In the genomic region with DNA sequence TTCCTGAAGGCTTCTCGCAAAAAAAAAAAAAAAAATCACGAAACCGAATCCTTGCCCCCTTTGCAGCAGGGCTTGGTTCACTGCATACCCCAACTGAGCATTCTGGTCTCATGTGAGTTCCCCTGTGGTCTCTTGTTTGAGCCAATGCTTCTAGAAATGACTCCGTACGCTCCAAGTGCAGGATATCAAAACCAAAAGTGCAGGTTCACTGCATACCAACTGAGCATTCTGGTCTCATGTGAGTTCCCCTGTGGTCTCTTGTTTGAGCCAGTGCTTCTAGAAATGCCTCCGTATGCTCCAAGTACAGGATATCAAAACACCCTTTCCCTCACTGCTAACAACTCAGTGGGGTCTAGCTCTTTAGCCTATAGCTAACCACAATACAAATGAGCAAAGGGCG, we compare ENCODE assay signal across 26 cellular contexts.
DNase-seq lines count a peak whose midpoint lies in the region; ATAC-seq, FAIRE-seq and TF ChIP-seq lines count a peak whose summit lies in the region.
"Had no signal": no experiment of that assay in that cellular context is flagged by ENCODE, and none has a peak within 500 bp of the region (broad histone marks: within the 10 kb centered on the region; RNA-seq: fewer than 3 reads in every experiment).

No MANE protein-coding gene starts in this region.

- POLR2A ChIA-PET in SK-N-SH (lab: Yijun Ruan, JAX): no interaction called here

- WGBS in SK-N-SH (ENCODE audit: low lambda C conversion rate): 79% methylated on average over 7 of the region's 7 CpGs

- H3K4me3 ChIP-seq in BLaER1 treated with 17β-estradiol and CSF1 and Interleukin-3, amounts not matched to agents 10 nM and 100 nM: no peak overlapping the region
- H3K4me3 ChIP-seq in SK-N-SH (ENCODE audit: low read depth in 2 of 2, low read length in 1 of 2) (no peak overlapping the region), kidney (ENCODE audit: low read length in 2 of 2) (peak overlapping the region in 1 of 2 donors; percentile 47)
- H3K4me3 ChIP-seq: left ventricle myocardium inferior, prostate gland, smooth muscle cell, transverse colon had no signal

- TF ChIP-seq EP300 in SK-N-SH (IDR thresholded peaks at IDR 0.05; ENCODE audit: borderline replicate concordance in 1 of 2, low read depth in 1 of 2, low read length in 1 of 2): no peak

- H3K9me3 ChIP-seq in BLaER1 treated with 17β-estradiol and CSF1 and Interleukin-3, amounts not matched to agents 10 nM and 100 nM (replicated peaks in 1 of 11): no peaks in the 10 kb centered on the region
- H3K9me3 ChIP-seq in SK-N-SH: no peaks in the 10 kb centered on the region
- H3K9me3 ChIP-seq in kidney (ENCODE audit: control insufficient read depth in 1 of 2, low read length in 2 of 2): no peaks in the 10 kb centered on the region
- H3K9me3 ChIP-seq: left ventricle myocardium inferior, prostate gland, transverse colon had no signal

- no peaks in the 10 kb centered on the region for H3K36me3 ChIP-seq in BLaER1 treated with 17β-estradiol and CSF1 and Interleukin-3, amounts not matched to agents 10 nM and 100 nM
- H3K36me3 ChIP-seq in SK-N-SH (replicated peaks in 1 of 2; ENCODE audit: control insufficient read depth in 1 of 2, insufficient read depth in 2 of 2, low read length in 1 of 2) (no peaks in the 10 kb centered on the region), kidney (ENCODE audit: control insufficient read depth in 1 of 2, insufficient read depth in 2 of 2, low read length in 2 of 2) (no peaks in the 10 kb centered on the region)
- H3K36me3 ChIP-seq: left ventricle myocardium inferior, prostate gland, transverse colon had no signal

- no peaks in the 10 kb centered on the region for H3F3A ChIP-seq in SK-N-SH (replicated peaks; ENCODE audit: insufficient read depth)

- no peak for FAIRE-seq in kidney (lab: Jason Lieb, UNC)
- FAIRE-seq: endometrium, GM19239 had no signal

- intact Hi-C loops in kidney (cut with DNase I): no loop called here

- DNase-seq in kidney tubule cell (ENCODE audit: low spot score) (peak; percentile 17), HK-2 (ENCODE audit: unreplicated experiment) (no peak), SK-N-SH (no peak), kidney (no peak)
- DNase-seq: activated CD4-positive, alpha-beta T cell treated with anti-CD3 and anti-CD28 coated beads, Interleukin-2, amount 50 U/mL, for 48 hours; activated effector memory CD4-positive, alpha-beta T cell treated with anti-CD3 and anti-CD28 coated beads, Interleukin-2, amount 50 U/mL, for 16 hours; COR-L47; cortex of kidney; glutamatergic neuron; Karpas-422; left ventricle myocardium inferior; midbrain; NCI-H1048; NCI-H1930; NCI-H446; stimulated activated CD4-positive, alpha-beta T cell treated with anti-CD3 and anti-CD28 coated beads, Interleukin-4, amount 100 ng/mL, for 1 hour; transverse colon had no signal

- H3K9ac ChIP-seq in BLaER1 treated with 17β-estradiol and CSF1 and Interleukin-3, amounts not matched to agents 10 nM and 100 nM: no peak overlapping the region
- H3K9ac ChIP-seq in SK-N-SH (no peak overlapping the region), kidney (ENCODE audit: low read length in 2 of 2) (peak overlapping the region in 1 of 2 donors; percentile 4)

- no peak overlapping the region for H3K27ac ChIP-seq in BLaER1 treated with 17β-estradiol and CSF1 and Interleukin-3, amounts not matched to agents 10 nM and 100 nM
- H3K27ac ChIP-seq in SK-N-SH (ENCODE audit: low read depth in 2 of 2, low read length in 1 of 2) (no peak overlapping the region), kidney (ENCODE audit: low read depth in 2 of 2, low read length in 2 of 2) (no peak overlapping the region)
- H3K27ac ChIP-seq: left ventricle myocardium inferior, prostate gland, transverse colon had no signal

- CTCF ChIA-PET in SK-N-SH (lab: Yijun Ruan, JAX): interaction anchor here (0.9 to 2.1 kb wide), 4 partner anchors 20 to 270 kb away, joined by 3 to 6 read pairs (median 4); no protein-coding TSS in a partner anchor

- H2AFZ ChIP-seq in SK-N-SH (ENCODE audit: low read depth): no peak overlapping the region

- TF ChIP-seq CTCF in SK-N-SH (IDR thresholded peaks at IDR 0.05) (no peak), kidney (IDR thresholded peaks at IDR 0.05; ENCODE audit: borderline replicate concordance, extremely low read depth, insufficient read depth) (no peak)

- peak overlapping the region in 10 of 11 experiments; percentile 4 to 67 (median 48); a peak in 18 of 22 replicates for H3K4me2 ChIP-seq in BLaER1 treated with 17β-estradiol and CSF1 and Interleukin-3, amounts not matched to agents 10 nM and 100 nM
- no peak overlapping the region for H3K4me2 ChIP-seq in SK-N-SH
- H3K4me2 ChIP-seq: smooth muscle cell had no signal

- H3K27me3 ChIP-seq in BLaER1 treated with 17β-estradiol and CSF1 and Interleukin-3, amounts not matched to agents 10 nM and 100 nM: peaks cover 0 to 33% (median 12%) of the 10 kb centered on the region in 11 experiments; a peak in 12 of 22 replicates
- no peaks in the 10 kb centered on the region for H3K27me3 ChIP-seq in SK-N-SH (ENCODE audit: insufficient read depth)
- H3K27me3 ChIP-seq: transverse colon had no signal

- no peaks in the 10 kb centered on the region; a peak in 1 of 22 replicates for H4K20me1 ChIP-seq in BLaER1 treated with 17β-estradiol and CSF1 and Interleukin-3, amounts not matched to agents 10 nM and 100 nM
- H4K20me1 ChIP-seq in SK-N-SH (ENCODE audit: insufficient read depth): no peaks in the 10 kb centered on the region

- H3K9me2 ChIP-seq in SK-N-SH: no peaks in the 10 kb centered on the region

- TF ChIP-seq RAD21 in SK-N-SH (IDR thresholded peaks at IDR 0.05; ENCODE audit: low read length): no peak

- no peaks in the 10 kb centered on the region for H3K79me2 ChIP-seq in SK-N-SH (ENCODE audit: insufficient read depth)

- peaks cover 0 to 18% (median 13%) of the 10 kb centered on the region in 10 experiments; a peak in 13 of 20 replicates for H3K4me1 ChIP-seq in BLaER1 treated with 17β-estradiol and CSF1 and Interleukin-3, amounts not matched to agents 10 nM and 100 nM
- H3K4me1 ChIP-seq in SK-N-SH (ENCODE audit: control insufficient read depth in 1 of 2, insufficient read depth in 2 of 2, low read depth in 1 of 2, low read length in 1 of 2): peaks cover 0 to under 1% of the 10 kb centered on the region in 2 experiments; a peak in 1 of 4 replicates
- no peaks in the 10 kb centered on the region for H3K4me1 ChIP-seq in kidney (ENCODE audit: control insufficient read depth in 1 of 2, insufficient read depth in 1 of 2, low read depth in 1 of 2, low read length in 2 of 2)
- H3K4me1 ChIP-seq: left ventricle myocardium inferior, prostate gland, transverse colon had no signal

- ATAC-seq in GM19438 (IDR thresholded peaks at IDR 0.05; ENCODE audit: low read depth, unreplicated experiment) (peak; percentile 95), HG02973 (IDR thresholded peaks at IDR 0.05; ENCODE audit: unreplicated experiment) (peak; percentile 85), GM18907 (IDR thresholded peaks at IDR 0.05; ENCODE audit: unreplicated experiment) (no peak)
- ATAC-seq: SK-N-SH treated with all-trans-retinoic acid at 6 μM for 48 hours had no signal

TF ChIP-seq in SK-N-SH, 30 proteins besides CTCF, POLR2A, EP300 and RAD21:
- TF ChIP-seq SMC3 (IDR thresholded peaks at IDR 0.05; ENCODE audit: low read depth, low read length): no peak
- TF ChIP-seq FOXJ3 (CRISPR knock-in tag; IDR thresholded peaks at IDR 0.05): no peak
- no peak for TF ChIP-seq RFX5 (IDR thresholded peaks at IDR 0.05; ENCODE audit: low read length)
